ENCODE assay signal across 15 cellular contexts in genomic region chr1:228408869-228409805, GRCh38. TPM values are rescaled to one million over a fixed set of nuclear protein-coding genes. Genes with fewer than 3 reads are reported as not detected.
DNase-seq lines count a peak whose midpoint lies in the region; ATAC-seq and TF ChIP-seq lines count a peak whose summit lies in the region.
"Had no signal": no experiment of that assay in that cellular context is flagged by ENCODE, and none has a peak within 500 bp of the region (broad histone marks: within the 10 kb centered on the region; RNA-seq: fewer than 3 reads in every experiment).

No MANE protein-coding gene starts in this region.

- peak overlapping the region; percentile 17 for H2BK15ac ChIP-seq in mesenchymal stem cell (ENCODE audit: low read depth, poor library complexity, severe bottlenecking)

- H3K4me1 Mint-ChIP-seq in WTC11 = peaks cover 19% of the 10 kb centered on the region
- H3K4me1 Mint-ChIP-seq in naive thymus-derived CD8-positive, alpha-beta T cell = peaks cover 27 to 51% (median 35%) of the 10 kb centered on the region in 4 donors

- H3K4me3 ChIP-seq in right atrium auricular region = no peak overlapping the region
- no peak overlapping the region for H3K4me3 ChIP-seq in heart right ventricle
- H3K4me3 ChIP-seq in mesenchymal stem cell (ENCODE audit: insufficient read depth in 1 of 2, low read depth in 1 of 2, low read length in 2 of 2) = no peak overlapping the region
- H3K4me3 ChIP-seq: pancreas had no signal

- no peak overlapping the region for H3K4me3 Mint-ChIP-seq in WTC11
- H3K4me3 Mint-ChIP-seq in naive thymus-derived CD8-positive, alpha-beta T cell = peak overlapping the region in 3 of 10 donors; percentile 9 to 75 (median 27)

- H2BK120ac ChIP-seq in mesenchymal stem cell (ENCODE audit: low read depth, low read length) = no peak overlapping the region

- no peak for ATAC-seq in heart right ventricle
- ATAC-seq in WTC11 = no peak
- ATAC-seq in naive thymus-derived CD8-positive, alpha-beta T cell = no peak
- ATAC-seq: pancreas had no signal

- H3K27me3 Mint-ChIP-seq in WTC11 (ENCODE audit: low read depth) = peaks cover 10% of the 10 kb centered on the region
- H3K27me3 Mint-ChIP-seq in naive thymus-derived CD8-positive, alpha-beta T cell = no peaks in the 10 kb centered on the region

- POLR2A ChIA-PET in WTC11 (lab: Charles Lee) = interaction anchor here (2.1 kb wide), 1 partner anchor 48 kb away, joined by 9 read pairs; a partner anchor contains a TSS
- POLR2A ChIA-PET in naive thymus-derived CD8-positive, alpha-beta T cell (lab: Charles Lee) = interaction anchor here (0.7 kb wide), 1 partner anchor 243 kb away, joined by 3 read pairs; no protein-coding TSS in a partner anchor

- H4K8ac ChIP-seq in mesenchymal stem cell (ENCODE audit: low read length) = no peak overlapping the region

- H3K79me1 ChIP-seq in mesenchymal stem cell (replicated peaks; ENCODE audit: low read length, poor library complexity, severe bottlenecking) = peaks cover 24% of the 10 kb centered on the region

- H3K27me3 ChIP-seq in right atrium auricular region (no peaks in the 10 kb centered on the region), heart right ventricle (peaks cover 0 to 5% (median 0%) of the 10 kb centered on the region in 7 donors), mesenchymal stem cell (ENCODE audit: control insufficient read depth in 1 of 2, insufficient read depth in 1 of 2, low read length in 2 of 2) (peaks cover 0 to 5% of the 10 kb centered on the region in 2 experiments)
- H3K27me3 ChIP-seq: pancreas had no signal

- H3K14ac ChIP-seq in mesenchymal stem cell (ENCODE audit: low read length in 2 of 2) = no peak overlapping the region

- no peak overlapping the region for H3K23ac ChIP-seq in mesenchymal stem cell (ENCODE audit: low read length in 2 of 2)

- CTCF ChIA-PET in WTC11 (lab: Charles Lee) = interaction anchor here (1.0 to 1.1 kb wide), 2 partner anchors 55 to 136 kb away, joined by 3 read pairs; no protein-coding TSS in a partner anchor

- no peak overlapping the region for H2BK5ac ChIP-seq in mesenchymal stem cell (ENCODE audit: low read depth, low read length, poor library complexity, severe bottlenecking)

- peaks cover 4% of the 10 kb centered on the region; the same call in 1 of the 2 replicates for H3K36me3 Mint-ChIP-seq in WTC11
- no peaks in the 10 kb centered on the region for H3K36me3 Mint-ChIP-seq in naive thymus-derived CD8-positive, alpha-beta T cell

- no peak overlapping the region for H3K4ac ChIP-seq in mesenchymal stem cell (ENCODE audit: low read depth in 1 of 2, low read length in 2 of 2)

- 90% methylated on average over 19 of the region's 19 CpGs for WGBS in heart right ventricle, 2 donors
- WGBS in mesenchymal stem cell = 97% methylated on average over 16 of the region's 19 CpGs

- H3K18ac ChIP-seq in mesenchymal stem cell (ENCODE audit: low read depth in 1 of 2, low read length in 2 of 2) = no peak overlapping the region

- H4K91ac ChIP-seq in mesenchymal stem cell (ENCODE audit: low read length) = peak overlapping the region; percentile 62

- no peaks in the 10 kb centered on the region for H3K9me3 ChIP-seq in right atrium auricular region
- no peaks in the 10 kb centered on the region for H3K9me3 ChIP-seq in heart right ventricle
- H3K9me3 ChIP-seq in mesenchymal stem cell (ENCODE audit: control insufficient read depth, low read length) = no peaks in the 10 kb centered on the region
- H3K9me3 ChIP-seq: pancreas had no signal

- no peak overlapping the region for H3K9ac ChIP-seq in mesenchymal stem cell (ENCODE audit: low read length)

- TF ChIP-seq CTCF in right atrium auricular region (IDR thresholded peaks at IDR 0.05) (no peak), heart right ventricle (IDR thresholded peaks at IDR 0.05) (no peak), WTC11 (IDR thresholded peaks at IDR 0.05) (no peak)

- no peak overlapping the region for H3K4me2 ChIP-seq in mesenchymal stem cell (ENCODE audit: low read length, poor library complexity, severe bottlenecking)

- intact Hi-C loops in heart right ventricle (cut with DNase I) = loop anchor here in 2 of 10 donors (5.0 to 10.0 kb wide), 3 partner anchors 64 to 267 kb away; partner anchors contain the start of gene GUK1 (in 1 of the 2)

- H3K9me3 Mint-ChIP-seq in WTC11 = no peaks in the 10 kb centered on the region
- no peaks in the 10 kb centered on the region for H3K9me3 Mint-ChIP-seq in naive thymus-derived CD8-positive, alpha-beta T cell

- H3K27ac Mint-ChIP-seq in WTC11 = no peak overlapping the region
- peak overlapping the region in 4 of 10 donors; percentile 17 to 69 (median 40) for H3K27ac Mint-ChIP-seq in naive thymus-derived CD8-positive, alpha-beta T cell

- no peak overlapping the region for H2AFZ ChIP-seq in mesenchymal stem cell (ENCODE audit: low read depth, low read length)

- H3K36me3 ChIP-seq in right atrium auricular region (no peaks in the 10 kb centered on the region), heart right ventricle (peaks cover 0 to 8% (median 0%) of the 10 kb centered on the region in 9 donors), mesenchymal stem cell (ENCODE audit: control insufficient read depth in 1 of 2, insufficient read depth in 2 of 2, low read depth in 1 of 2, low read length in 2 of 2) (peaks cover 14 to 42% of the 10 kb centered on the region in 2 experiments)
- H3K36me3 ChIP-seq: pancreas had no signal

- no peak overlapping the region for H2AK5ac ChIP-seq in mesenchymal stem cell (ENCODE audit: low read length, severe bottlenecking)

- H2BK12ac ChIP-seq in mesenchymal stem cell (ENCODE audit: low read length in 2 of 2) = no peak overlapping the region

- no peak for DNase-seq in right atrium auricular region (ENCODE audit: low spot score)
- no peak for DNase-seq in heart right ventricle
- DNase-seq in WTC11 (ENCODE audit: low spot score) = peak; percentile 5
- DNase-seq in mesenchymal stem cell = no peak
- DNase-seq in stimulated activated CD8-positive, alpha-beta memory T cell treated with anti-CD3 and anti-CD28 coated beads, Interleukin-4, amount 100 ng/mL, for 48 hours = no peak
- DNase-seq in naive thymus-derived CD8-positive, alpha-beta T cell = no peak
- no peak for DNase-seq in DMS53 treated with DMSO at 0.1 percent for 48 hours (lab: John Stamatoyannopoulos, UW; ENCODE audit: unreplicated experiment)
- DNase-seq: activated CD4-positive, alpha-beta T cell treated with anti-CD3 and anti-CD28 coated beads for 4 hours; DMS53; NCI-H187 treated with DMSO at 0.1 percent for 48 hours; SHP77; stimulated activated CD4-positive, alpha-beta T cell treated with anti-CD3 and anti-CD28 coated beads, Interleukin-4, amount 100 ng/mL, for 24 hours had no signal

- H3K4me1 ChIP-seq in right atrium auricular region (peaks cover 0 to 37% of the 10 kb centered on the region in 2 donors), heart right ventricle (peaks cover 6 to 36% (median 28%) of the 10 kb centered on the region in 9 donors), mesenchymal stem cell (ENCODE audit: control insufficient read depth, insufficient read depth, low read depth, low read length) (peaks cover 31% of the 10 kb centered on the region)

- H3K27ac ChIP-seq in right atrium auricular region = peak overlapping the region; percentile 26 to 43
- H3K27ac ChIP-seq in heart right ventricle = no peak overlapping the region
- H3K27ac ChIP-seq in mesenchymal stem cell (ENCODE audit: low read length, poor library complexity, severe bottlenecking) = no peak overlapping the region
- H3K27ac ChIP-seq: pancreas had no signal

TF ChIP-seq in WTC11, 78 proteins besides CTCF, POLR2A, EP300 and RAD21:
- TF ChIP-seq TP53 (CRISPR knock-in tag; IDR thresholded peaks at IDR 0.05) = no peak
- no peak for TF ChIP-seq OVOL2 (CRISPR knock-in tag; IDR thresholded peaks at IDR 0.05; ENCODE audit: borderline replicate concordance)
- no peak for TF ChIP-seq NFATC4 (CRISPR knock-in tag; IDR thresholded peaks at IDR 0.05)
- TF ChIP-seq ZNF671 (CRISPR knock-in tag; IDR thresholded peaks at IDR 0.05) = no peak

RNA-seq across cellular contexts. Expression of gene TRIM11, which starts 2.5 kb away (rescaled TPM):
- total RNA-seq in right atrium auricular region (1 to 10 TPM; 5.5 to 9.8 TPM), heart right ventricle (10 to 100 TPM in 1 of 10 donors, 1 to 10 TPM in 9; 5.2 to 11.2 (median 6.9) TPM), WTC11 (2021) (27.9 to 34.3 TPM (median 28.4 TPM) in 3 replicates)
- 1 to 10 TPM; 7.1 to 8.8 TPM for polyA plus RNA-seq in heart right ventricle
- polyA plus RNA-seq in mesenchymal stem cell (2013, experiment 1 of 2) = 16.3 TPM
- 15.1 TPM for polyA plus RNA-seq in mesenchymal stem cell (2013, experiment 2 of 2)
- 10 to 100 TPM; 50.0 to 54.8 TPM for total RNA-seq in naive thymus-derived CD8-positive, alpha-beta T cell
- 10 to 100 TPM in 2 of 3 donors, 1 to 10 TPM in 1; 9.2 to 17.9 (median 13.6) TPM for polyA plus RNA-seq in naive thymus-derived CD8-positive, alpha-beta T cell

RNA-seq across cellular contexts. Expression of gene TRIM17, which starts 7.5 kb away (rescaled TPM):
- total RNA-seq in right atrium auricular region = not detected
- total RNA-seq in heart right ventricle = under 1 TPM in 7 of 10 donors, not detected in 3; 0.14 to 0.44 (median 0.34) TPM
- under 1 TPM; 0.20 to 0.37 TPM for polyA plus RNA-seq in heart right ventricle
- 1.5 to 2.7 TPM (median 2.6 TPM) in 3 replicates for total RNA-seq in WTC11 (2021)
- 1.9 TPM for polyA plus RNA-seq in mesenchymal stem cell (2013, experiment 1 of 2)
- 1.7 TPM for polyA plus RNA-seq in mesenchymal stem cell (2013, experiment 2 of 2)
- 1 to 10 TPM; 1.7 to 3.1 TPM for total RNA-seq in naive thymus-derived CD8-positive, alpha-beta T cell
- polyA plus RNA-seq in naive thymus-derived CD8-positive, alpha-beta T cell = under 1 TPM; 0.39 to 0.62 (median 0.58) TPM
- total RNA-seq: NCI-H460 had no signal
- polyA plus RNA-seq: aorta had no signal

Comparison
In these comparisons a context has a peak if more than half of its experiments do, and no peak if none do; other contexts are left out.
1. H3K27ac ChIP-seq: peak in right atrium auricular region (2 of 2); none in heart right ventricle (0 of 10) and mesenchymal stem cell (single experiment).